In genomic region chr5:134130239-134130945, GRCh38 we compare ENCODE assay signal across 16 cellular contexts. TPM values are rescaled to one million over a fixed set of nuclear protein-coding genes. Genes with fewer than 3 reads are reported as not detected.
DNase-seq lines count a peak whose midpoint lies in the region; ATAC-seq and TF ChIP-seq lines count a peak whose summit lies in the region.
"Had no signal": no experiment of that assay in that cellular context is flagged by ENCODE, and none has a peak within 500 bp of the region (broad histone marks: within the 10 kb centered on the region; RNA-seq: fewer than 3 reads in every experiment).

No MANE protein-coding gene starts in this region.

- peaks cover 36% of the 10 kb centered on the region for H4K20me1 ChIP-seq in osteoblast (ENCODE audit: insufficient read depth, low read length)

- H3K4me3 ChIP-seq in HEK293 (ENCODE audit: low read depth, low read length) (no peak overlapping the region), osteoblast (ENCODE audit: insufficient read depth, low read length) (no peak overlapping the region)
- H3K4me3 ChIP-seq: breast epithelium, left lung, thoracic aorta had no signal

- peaks cover 61% of the 10 kb centered on the region for H3K36me3 Mint-ChIP-seq in activated CD4-positive, alpha-beta T cell treated with anti-CD3 and anti-CD28 coated beads, Interleukin-2, amount 10 ng/mL, durations not matched to agents 24 days and 14 days (ENCODE audit: low read depth)
- H3K36me3 Mint-ChIP-seq in central memory CD8-positive, alpha-beta T cell (ENCODE audit: insufficient read depth), result peaks cover 75% of the 10 kb centered on the region

- peaks cover 2% of the 10 kb centered on the region for H3K27me3 Mint-ChIP-seq in activated CD4-positive, alpha-beta T cell treated with anti-CD3 and anti-CD28 coated beads, Interleukin-2, amount 10 ng/mL, durations not matched to agents 24 days and 14 days
- H3K27me3 Mint-ChIP-seq in central memory CD8-positive, alpha-beta T cell, result no peaks in the 10 kb centered on the region

- H3K27me3 ChIP-seq in osteoblast (ENCODE audit: insufficient read depth, low read length), result no peaks in the 10 kb centered on the region
- H3K27me3 ChIP-seq: breast epithelium, left lung had no signal

- intact Hi-C loops in activated CD4-positive, alpha-beta T cell treated with anti-CD3 and anti-CD28 coated beads, Interleukin-2, amount 10 ng/mL, durations not matched to agents 24 days and 14 days (cut with micrococcal nuclease), result no loop called here

- H3K4me2 ChIP-seq in osteoblast (ENCODE audit: insufficient read depth, low read length), result no peak overlapping the region

- no peaks in the 10 kb centered on the region for H3K9me3 Mint-ChIP-seq in activated CD4-positive, alpha-beta T cell treated with anti-CD3 and anti-CD28 coated beads, Interleukin-2, amount 10 ng/mL, durations not matched to agents 24 days and 14 days
- no peaks in the 10 kb centered on the region for H3K9me3 Mint-ChIP-seq in central memory CD8-positive, alpha-beta T cell
- H3K9me3 Mint-ChIP-seq: nephron had no signal

- DNase-seq in activated CD4-positive, alpha-beta T cell treated with anti-CD3 and anti-CD28 coated beads, Interleukin-2, amount 10 ng/mL, durations not matched to agents 24 days and 14 days, result no peak
- no peak for DNase-seq in activated CD4-positive, alpha-beta T cell treated with anti-CD3 and anti-CD28 coated beads, Interleukin-2, amount 50 U/mL, for 4 hours
- DNase-seq in central memory CD8-positive, alpha-beta T cell (ENCODE audit: low spot score in 2 of 2), result no peak
- DNase-seq in osteoblast (ENCODE audit: insufficient read length, low spot score, missing footprints) (peak; percentile 52), foreskin melanocyte (no peak), NCI-H2171 (lab: John Stamatoyannopoulos, UW) (no peak)
- DNase-seq: activated CD4-positive, alpha-beta T cell treated with anti-CD3 and anti-CD28 coated beads for 1 hour; effector CD4-positive, alpha-beta T cell; Kasumi-1; left lung; retina had no signal

- no peak for ATAC-seq in central memory CD8-positive, alpha-beta T cell (replicated peaks; ENCODE audit: extremely low read depth, poor library complexity, severe bottlenecking)
- ATAC-seq in HG03280 (IDR thresholded peaks at IDR 0.05; ENCODE audit: unreplicated experiment), result no peak
- ATAC-seq: left lung had no signal

- no peak for TF ChIP-seq CTCF in HEK293 (tag by site-specific recombination; IDR thresholded peaks at IDR 0.05)
- no peak for TF ChIP-seq CTCF in osteoblast (IDR thresholded peaks at IDR 0.05; ENCODE audit: extremely low read depth, low read depth, low read length)

- H2AFZ ChIP-seq in osteoblast (ENCODE audit: low read length), result no peak overlapping the region

- H3K36me3 ChIP-seq in HEK293 (ENCODE audit: control insufficient read depth in 2 of 2, insufficient read depth in 1 of 2, low read length in 2 of 2) (peaks cover 0 to 86% of the 10 kb centered on the region in 2 experiments; a peak in 1 of 3 replicates), osteoblast (ENCODE audit: insufficient read depth, low read length) (peaks cover 25% of the 10 kb centered on the region)
- H3K36me3 ChIP-seq: breast epithelium had no signal

- H3K9me3 ChIP-seq in HEK293 (ENCODE audit: control insufficient read depth, insufficient read depth, low read depth, low read length), result no peaks in the 10 kb centered on the region
- H3K9me3 ChIP-seq in osteoblast (ENCODE audit: low read depth, low read length), result no peaks in the 10 kb centered on the region
- H3K9me3 ChIP-seq: breast epithelium, left lung, thoracic aorta had no signal

- peaks cover 87% of the 10 kb centered on the region for H3K4me1 Mint-ChIP-seq in activated CD4-positive, alpha-beta T cell treated with anti-CD3 and anti-CD28 coated beads, Interleukin-2, amount 10 ng/mL, durations not matched to agents 24 days and 14 days
- peaks cover 95% of the 10 kb centered on the region for H3K4me1 Mint-ChIP-seq in central memory CD8-positive, alpha-beta T cell
- H3K4me1 Mint-ChIP-seq: nephron had no signal

- POLR2A ChIA-PET in HEK293 (lab: Yijun Ruan, JAX), result no interaction called here

- H3K79me2 ChIP-seq in osteoblast (ENCODE audit: insufficient read depth, low read length), result peaks cover 86% of the 10 kb centered on the region

- H3K27ac ChIP-seq in HEK293 (ENCODE audit: extremely low read depth, low read depth, low read length) (no peak overlapping the region), osteoblast (ENCODE audit: low read depth, low read length) (no peak overlapping the region)
- H3K27ac ChIP-seq: thoracic aorta had no signal

- CTCF ChIA-PET in HEK293 (lab: Yijun Ruan, JAX), result interaction anchor here (0.6 to 4.2 kb wide), 4 partner anchors 10 to 90 kb away, joined by 3 to 34 read pairs (median 4); no protein-coding TSS in a partner anchor

- peak overlapping the region; percentile 91 for H3K27ac Mint-ChIP-seq in activated CD4-positive, alpha-beta T cell treated with anti-CD3 and anti-CD28 coated beads, Interleukin-2, amount 10 ng/mL, durations not matched to agents 24 days and 14 days
- peak overlapping the region; percentile 98 for H3K27ac Mint-ChIP-seq in central memory CD8-positive, alpha-beta T cell (ENCODE audit: low read depth)
- H3K27ac Mint-ChIP-seq: nephron had no signal

- H3K4me3 Mint-ChIP-seq in activated CD4-positive, alpha-beta T cell treated with anti-CD3 and anti-CD28 coated beads, Interleukin-2, amount 10 ng/mL, durations not matched to agents 24 days and 14 days, result peak overlapping the region; percentile 79
- H3K4me3 Mint-ChIP-seq in central memory CD8-positive, alpha-beta T cell, result peak overlapping the region; percentile 88
- H3K4me3 Mint-ChIP-seq: nephron had no signal

- H3K4me1 ChIP-seq in HEK293 (ENCODE audit: control insufficient read depth, insufficient read depth, low read length) (no peaks in the 10 kb centered on the region), osteoblast (ENCODE audit: insufficient read depth, low read length) (peaks cover 22% of the 10 kb centered on the region)

TF ChIP-seq in HEK293, 187 proteins besides CTCF, POLR2A, EP300 and RAD21:
- TF ChIP-seq PRDM10 (tag by site-specific recombination; IDR thresholded peaks at IDR 0.05) (peak; percentile 31), ZNF169 (tag by site-specific recombination; IDR thresholded peaks at IDR 0.05) (no peak)

RNA-seq across cellular contexts. Expression of gene TCF7, which starts 15.9 kb away (rescaled TPM):
- 112 and 113 TPM in 2 replicates for total RNA-seq in activated CD4-positive, alpha-beta T cell treated with anti-CD3 and anti-CD28 coated beads, Interleukin-2, amount 10 ng/mL, durations not matched to agents 24 days and 14 days
- 2.9 and 3.3 TPM in 2 replicates for total RNA-seq in osteoblast

RNA-seq across cellular contexts. Expression of gene SKP1, which starts 46.4 kb away (rescaled TPM):
- total RNA-seq in activated CD4-positive, alpha-beta T cell treated with anti-CD3 and anti-CD28 coated beads, Interleukin-2, amount 10 ng/mL, durations not matched to agents 24 days and 14 days, result 266 and 289 TPM in 2 replicates
- total RNA-seq in osteoblast, result 123 and 145 TPM in 2 replicates

Comparison
In these comparisons a context has a peak if more than half of its experiments do, and no peak if none do; other contexts are left out.
1. RNA of gene TCF7, which starts 15.9 kb away (total RNA-seq): 112 to 113 TPM in activated CD4-positive, alpha-beta T cell treated with anti-CD3 and anti-CD28 coated beads, Interleukin-2, amount 10 ng/mL, durations not matched to agents 24 days and 14 days; 2.9 to 3.3 TPM in osteoblast; every median in the first group is over 10 times any median in the second.